ENCODE assay signal across 16 cellular contexts in the genomic region with DNA sequence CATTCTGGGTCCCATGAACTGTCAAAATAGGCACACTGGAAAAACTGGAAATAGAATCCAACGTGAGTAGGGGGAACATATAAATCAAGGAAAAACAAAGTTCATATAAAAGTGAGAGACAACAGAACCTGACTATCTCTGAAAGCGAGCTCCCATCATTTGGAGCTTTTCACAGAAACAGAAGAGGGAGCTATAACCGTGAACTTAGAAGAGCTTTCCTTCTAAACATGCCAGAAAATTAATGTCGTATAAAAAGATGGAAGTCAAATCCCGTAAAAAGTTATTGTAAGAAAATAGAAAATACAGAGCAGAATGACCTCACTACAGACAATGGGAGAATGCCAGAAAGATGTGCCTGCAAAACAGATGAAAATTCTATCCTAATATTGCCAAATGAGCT. TPM values are rescaled to one million over a fixed set of nuclear protein-coding genes. Genes with fewer than 3 reads are reported as not detected.
DNase-seq lines count a peak whose midpoint lies in the region; ATAC-seq and TF ChIP-seq lines count a peak whose summit lies in the region.
"Had no signal": no experiment of that assay in that cellular context is flagged by ENCODE, and none has a peak within 500 bp of the region (broad histone marks: within the 10 kb centered on the region; RNA-seq: fewer than 3 reads in every experiment).

No MANE protein-coding gene starts in this region.

- no peak overlapping the region for H2BK15ac ChIP-seq in mesenchymal stem cell (ENCODE audit: low read depth, poor library complexity, severe bottlenecking)

- WGBS in mesenchymal stem cell = 46% methylated on average over 2 of the region's 5 CpGs
- WGBS in upper lobe of left lung, 2 donors = 37 to 38% methylated on average over 5 of the region's 5 CpGs

- TF ChIP-seq EP300 in upper lobe of left lung (IDR thresholded peaks at IDR 0.05) = no peak

- no peak for ATAC-seq in upper lobe of left lung (ENCODE audit: low FRiP score in 2 of 2)
- no peak for ATAC-seq in GM19395 (IDR thresholded peaks at IDR 0.05; ENCODE audit: unreplicated experiment)
- ATAC-seq: activated CD8-positive, alpha-beta T cell treated with anti-CD3 and anti-CD28 coated beads, Interleukin-2, amount 10 ng/mL, durations not matched to agents 7 days and 5 days; activated T-helper 17 cell treated with anti-CD3 and anti-CD28 coated beads, Interleukin-2, amount 50 U/mL, for 72 hours; CD8-positive, alpha-beta T cell had no signal

- no peak overlapping the region for H4K91ac ChIP-seq in mesenchymal stem cell (ENCODE audit: low read length)

- H2BK12ac ChIP-seq in mesenchymal stem cell (ENCODE audit: low read length in 2 of 2) = no peak overlapping the region

- no peak overlapping the region for H3K4me2 ChIP-seq in mesenchymal stem cell (ENCODE audit: low read length, poor library complexity, severe bottlenecking)
- H3K4me2 ChIP-seq: smooth muscle cell had no signal

- H3K27ac ChIP-seq in brain microvascular endothelial cell = no peak overlapping the region
- H3K27ac ChIP-seq in mesenchymal stem cell (ENCODE audit: low read length, poor library complexity, severe bottlenecking) = no peak overlapping the region
- H3K27ac ChIP-seq in upper lobe of left lung = no peak overlapping the region
- H3K27ac ChIP-seq: SJSA1, thyroid gland had no signal

- H2AFZ ChIP-seq in mesenchymal stem cell (ENCODE audit: low read depth, low read length) = no peak overlapping the region

- DNase-seq in ELR (ENCODE audit: low read depth) (peak; percentile 36), brain microvascular endothelial cell (no peak), mesenchymal stem cell (no peak), upper lobe of left lung (no peak), occipital lobe (lab: John Stamatoyannopoulos, UW) (no peak)
- no peak for DNase-seq in activated CD4-positive, CD25-positive, alpha-beta regulatory T cell treated with anti-CD3 and anti-CD28 coated beads, Interleukin-2, amount 50 U/mL, for 72 hours
- DNase-seq: activated CD8-positive, alpha-beta T cell treated with anti-CD3 and anti-CD28 coated beads, Interleukin-2, amount 10 ng/mL, durations not matched to agents 7 days and 5 days; CD8-positive, alpha-beta T cell; cortex of kidney; NCI-H1417; thyroid gland had no signal

- no peak overlapping the region for H2AK5ac ChIP-seq in mesenchymal stem cell (ENCODE audit: low read length, severe bottlenecking)

- H3K4me3 ChIP-seq in brain microvascular endothelial cell (ENCODE audit: low read depth, low read length) (no peak overlapping the region), mesenchymal stem cell (ENCODE audit: insufficient read depth in 1 of 2, low read depth in 1 of 2, low read length in 2 of 2) (no peak overlapping the region), upper lobe of left lung (no peak overlapping the region)
- H3K4me3 ChIP-seq: SJSA1, smooth muscle cell, thyroid gland had no signal

- H2BK5ac ChIP-seq in mesenchymal stem cell (ENCODE audit: low read depth, low read length, poor library complexity, severe bottlenecking) = no peak overlapping the region

- H3K23ac ChIP-seq in mesenchymal stem cell (ENCODE audit: low read length in 2 of 2) = no peak overlapping the region

- TF ChIP-seq CTCF in LNCAP (IDR thresholded peaks at IDR 0.05) = peak; percentile 16; the same call in 1 of the 2 replicates
- peak; percentile 27 for TF ChIP-seq CTCF in brain microvascular endothelial cell (IDR thresholded peaks at IDR 0.05; ENCODE audit: low read depth, low read length, missing control alignments)
- no peak for TF ChIP-seq CTCF in upper lobe of left lung (IDR thresholded peaks at IDR 0.05)

- H3K9ac ChIP-seq in mesenchymal stem cell (ENCODE audit: low read length) = peak overlapping the region; percentile 37

- H4K8ac ChIP-seq in mesenchymal stem cell (ENCODE audit: low read length) = no peak overlapping the region

- H3K79me1 ChIP-seq in mesenchymal stem cell (replicated peaks; ENCODE audit: low read length, poor library complexity, severe bottlenecking) = no peaks in the 10 kb centered on the region

- no peaks in the 10 kb centered on the region for H3K4me1 ChIP-seq in mesenchymal stem cell (ENCODE audit: control insufficient read depth, insufficient read depth, low read depth, low read length)
- H3K4me1 ChIP-seq in upper lobe of left lung = no peaks in the 10 kb centered on the region
- H3K4me1 ChIP-seq: thyroid gland had no signal

- no peak for TF ChIP-seq POLR2A in upper lobe of left lung (IDR thresholded peaks at IDR 0.05)

- in situ Hi-C loops in brain microvascular endothelial cell (cut with HindIII; ENCODE audit: low pct_ligation_motif_present, low sequenced_read_pairs) = no loop called here

- no peak overlapping the region for H2BK120ac ChIP-seq in mesenchymal stem cell (ENCODE audit: low read depth, low read length)

- H3K36me3 ChIP-seq in brain microvascular endothelial cell (replicated peaks) (no peaks in the 10 kb centered on the region), mesenchymal stem cell (ENCODE audit: control insufficient read depth in 1 of 2, insufficient read depth in 2 of 2, low read depth in 1 of 2, low read length in 2 of 2) (no peaks in the 10 kb centered on the region), upper lobe of left lung (no peaks in the 10 kb centered on the region)
- H3K36me3 ChIP-seq: SJSA1, thyroid gland had no signal

- H3K9me3 ChIP-seq in mesenchymal stem cell (ENCODE audit: control insufficient read depth, low read length) (no peaks in the 10 kb centered on the region), upper lobe of left lung (no peaks in the 10 kb centered on the region)
- H3K9me3 ChIP-seq: SJSA1, thyroid gland had no signal

- no peak overlapping the region for H3K18ac ChIP-seq in mesenchymal stem cell (ENCODE audit: low read depth in 1 of 2, low read length in 2 of 2)

- H3K27me3 ChIP-seq in brain microvascular endothelial cell (replicated peaks) (no peaks in the 10 kb centered on the region), mesenchymal stem cell (ENCODE audit: control insufficient read depth in 1 of 2, insufficient read depth in 1 of 2, low read length in 2 of 2) (peaks cover 0 to 27% of the 10 kb centered on the region in 2 experiments), upper lobe of left lung (no peaks in the 10 kb centered on the region)
- H3K27me3 ChIP-seq: SJSA1, thyroid gland had no signal

- no peak overlapping the region for H3K14ac ChIP-seq in mesenchymal stem cell (ENCODE audit: low read length in 2 of 2)

- no peak overlapping the region for H3K4ac ChIP-seq in mesenchymal stem cell (ENCODE audit: low read depth in 1 of 2, low read length in 2 of 2)

RNA-seq across cellular contexts. Expression of gene HSD17B10, which starts 23.9 kb away (rescaled TPM):
- 69.4 TPM for polyA plus RNA-seq in mesenchymal stem cell (2013, experiment 1 of 2)
- polyA plus RNA-seq in mesenchymal stem cell (2013, experiment 2 of 2) = 69.8 TPM
- total RNA-seq in upper lobe of left lung = 10 to 100 TPM in 5 of 6 donors, 1 to 10 TPM in 1; 7.3 to 71.3 (median 45.3) TPM
- 28.5 TPM for total RNA-seq in occipital lobe

RNA-seq across cellular contexts. Expression of gene RIBC1, which starts 35.4 kb away (rescaled TPM):
- polyA plus RNA-seq in mesenchymal stem cell (2013, experiment 1 of 2) = 0.70 TPM
- polyA plus RNA-seq in mesenchymal stem cell (2013, experiment 2 of 2) = 0.79 TPM
- 10 to 100 TPM in 2 of 6 donors, 1 to 10 TPM in 3, under 1 TPM in 1; 0.94 to 21.8 (median 5.4) TPM for total RNA-seq in upper lobe of left lung
- 1.1 TPM for total RNA-seq in occipital lobe

RNA-seq across cellular contexts. Expression of gene SMC1A, which starts 35.6 kb away (rescaled TPM):
- polyA plus RNA-seq in mesenchymal stem cell (2013, experiment 1 of 2) = 18.8 TPM
- polyA plus RNA-seq in mesenchymal stem cell (2013, experiment 2 of 2) = 18.6 TPM
- total RNA-seq in upper lobe of left lung (10 to 100 TPM; 27.2 to 49.3 (median 42.5) TPM), occipital lobe (17.6 TPM)

Comparison
In these comparisons a context has a peak if more than half of its experiments do, and no peak if none do; other contexts are left out.
1. CTCF ChIP-seq: peak in LNCAP (single experiment) and brain microvascular endothelial cell (single experiment); none in upper lobe of left lung (0 of 6).